8 cellular contexts compared by ENCODE assay signal in genomic region chr3:100399341-100400071, GRCh38. TPM values are rescaled to one million over a fixed set of nuclear protein-coding genes. Genes with fewer than 3 reads are reported as not detected.
DNase-seq lines count a peak whose midpoint lies in the region; ATAC-seq and TF ChIP-seq lines count a peak whose summit lies in the region.

No MANE protein-coding gene starts in this region.

- peaks cover 25 to 48% of the 10 kb centered on the region in 2 donors for H3K4me1 ChIP-seq in thoracic aorta (ENCODE audit: control insufficient read depth in 1 of 2, low read depth in 2 of 2)

- peak overlapping the region; percentile 78 for H3K4me3 Mint-ChIP-seq in activated CD4-positive, alpha-beta T cell treated with anti-CD3 and anti-CD28 coated beads for 36 hours
- peak overlapping the region; percentile 96 for H3K4me3 Mint-ChIP-seq in activated naive CD4-positive, alpha-beta T cell treated with anti-CD3 and anti-CD28 coated beads, Interleukin-2, amount 10 ng/mL, durations not matched to agents 7 days and 5 days

- DNase-seq in activated CD4-positive, alpha-beta T cell treated with anti-CD3 and anti-CD28 coated beads for 36 hours, result peak; percentile 5
- no peak for DNase-seq in activated CD4-positive, alpha-beta T cell treated with anti-CD3 and anti-CD28 coated beads, Interleukin-2, amount 50 U/mL, for 48 hours
- DNase-seq in activated naive CD4-positive, alpha-beta T cell treated with anti-CD3 and anti-CD28 coated beads, Interleukin-2, amount 10 ng/mL, durations not matched to agents 7 days and 5 days, result no peak
- DNase-seq in kidney epithelial cell (ENCODE audit: low read depth) (no peak), thoracic aorta (ENCODE audit: low spot score) (no peak), AG08395 (ENCODE audit: low spot score) (no peak), NCI-H510A (lab: John Stamatoyannopoulos, UW) (no peak)

- POLR2A ChIA-PET in activated CD4-positive, alpha-beta T cell treated with anti-CD3 and anti-CD28 coated beads for 36 hours (lab: Charles Lee), result interaction anchor here (0.9 kb wide), 1 partner anchor 139 kb away, joined by 4 read pairs; the partner anchor contains the start of gene TBC1D23

- no peaks in the 10 kb centered on the region for H3K27me3 ChIP-seq in kidney epithelial cell (ENCODE audit: control insufficient read depth, insufficient read depth, low read length)
- no peaks in the 10 kb centered on the region for H3K27me3 ChIP-seq in thoracic aorta (replicated peaks; ENCODE audit: insufficient read depth)

- peaks cover 20% of the 10 kb centered on the region for H3K36me3 Mint-ChIP-seq in activated CD4-positive, alpha-beta T cell treated with anti-CD3 and anti-CD28 coated beads for 36 hours (ENCODE audit: low read depth)
- peaks cover 7% of the 10 kb centered on the region for H3K36me3 Mint-ChIP-seq in activated naive CD4-positive, alpha-beta T cell treated with anti-CD3 and anti-CD28 coated beads, Interleukin-2, amount 10 ng/mL, durations not matched to agents 7 days and 5 days

- H3K9me3 Mint-ChIP-seq in activated CD4-positive, alpha-beta T cell treated with anti-CD3 and anti-CD28 coated beads for 36 hours (ENCODE audit: low read depth), result no peaks in the 10 kb centered on the region
- H3K9me3 Mint-ChIP-seq in activated naive CD4-positive, alpha-beta T cell treated with anti-CD3 and anti-CD28 coated beads, Interleukin-2, amount 10 ng/mL, durations not matched to agents 7 days and 5 days, result peaks cover 1% of the 10 kb centered on the region

- H3K36me3 ChIP-seq in kidney epithelial cell (ENCODE audit: control insufficient read depth, insufficient read depth, low read length) (no peaks in the 10 kb centered on the region), thoracic aorta (no peaks in the 10 kb centered on the region)

- no peaks in the 10 kb centered on the region for H3K27me3 Mint-ChIP-seq in activated CD4-positive, alpha-beta T cell treated with anti-CD3 and anti-CD28 coated beads for 36 hours
- no peaks in the 10 kb centered on the region for H3K27me3 Mint-ChIP-seq in activated naive CD4-positive, alpha-beta T cell treated with anti-CD3 and anti-CD28 coated beads, Interleukin-2, amount 10 ng/mL, durations not matched to agents 7 days and 5 days

- peak overlapping the region; percentile 96 for H3K27ac Mint-ChIP-seq in activated CD4-positive, alpha-beta T cell treated with anti-CD3 and anti-CD28 coated beads for 36 hours
- peak overlapping the region; percentile 98 for H3K27ac Mint-ChIP-seq in activated naive CD4-positive, alpha-beta T cell treated with anti-CD3 and anti-CD28 coated beads, Interleukin-2, amount 10 ng/mL, durations not matched to agents 7 days and 5 days

- no peak overlapping the region for H3K27ac ChIP-seq in thoracic aorta

- H3K4me1 Mint-ChIP-seq in activated CD4-positive, alpha-beta T cell treated with anti-CD3 and anti-CD28 coated beads for 36 hours, result peaks cover 51% of the 10 kb centered on the region
- peaks cover 64% of the 10 kb centered on the region for H3K4me1 Mint-ChIP-seq in activated naive CD4-positive, alpha-beta T cell treated with anti-CD3 and anti-CD28 coated beads, Interleukin-2, amount 10 ng/mL, durations not matched to agents 7 days and 5 days

- H3K9me3 ChIP-seq in thoracic aorta, result no peaks in the 10 kb centered on the region

- H3K4me3 ChIP-seq in kidney epithelial cell (ENCODE audit: low read depth, low read length) (peak overlapping the region; percentile 85), thoracic aorta (peak overlapping the region; percentile 98)

- intact Hi-C loops in activated CD4-positive, alpha-beta T cell treated with anti-CD3 and anti-CD28 coated beads for 36 hours (cut with DNase I, micrococcal nuclease), result loop anchor here (1.0 to 10.0 kb wide), 7 partner anchors 131 to 1497 kb away; partner anchors contain the start of genes CMSS1 (in 2 of the 2), ZBTB11 (in 2 of the 2) and DCBLD2 (in 1 of the 2)

- no peak for ATAC-seq in activated CD4-positive, alpha-beta T cell treated with anti-CD3 and anti-CD28 coated beads for 36 hours
- ATAC-seq in thoracic aorta (ENCODE audit: insufficient number of reproducible peaks, low FRiP score, low read depth) (no peak), HG02678 (IDR thresholded peaks at IDR 0.05; ENCODE audit: unreplicated experiment) (no peak)

- CTCF ChIA-PET in activated CD4-positive, alpha-beta T cell treated with anti-CD3 and anti-CD28 coated beads for 36 hours (lab: Charles Lee), result interaction anchor here (0.6 to 1.3 kb wide), 3 partner anchors 10 to 167 kb away, joined by 3 to 5 read pairs (median 5); no protein-coding TSS in a partner anchor
- CTCF ChIA-PET in activated naive CD4-positive, alpha-beta T cell treated with anti-CD3 and anti-CD28 coated beads, Interleukin-2, amount 10 ng/mL, durations not matched to agents 7 days and 5 days (lab: Charles Lee), result interaction anchor here (1.5 kb wide), 1 partner anchor 18 kb away, joined by 3 read pairs; no protein-coding TSS in a partner anchor

- TF ChIP-seq CTCF in kidney epithelial cell (IDR thresholded peaks at IDR 0.05; ENCODE audit: insufficient read depth, low read length, poor library complexity, severe bottlenecking) (no peak), thoracic aorta (IDR thresholded peaks at IDR 0.05) (no peak)

RNA-seq across cellular contexts. Expression of gene TOMM70, which starts 1.4 kb away (rescaled TPM):
- total RNA-seq in activated CD4-positive, alpha-beta T cell treated with anti-CD3 and anti-CD28 coated beads for 36 hours, result 10 to 100 TPM; 54.0 to 54.1 TPM
- total RNA-seq in kidney epithelial cell, result 32.9 and 39.1 TPM in 2 replicates
- 10 to 100 TPM; 22.5 to 30.3 TPM for total RNA-seq in thoracic aorta

RNA-seq across cellular contexts. Expression of gene LNP1, which starts 1.8 kb away (rescaled TPM):
- 1 to 10 TPM; 1.7 TPM for total RNA-seq in activated CD4-positive, alpha-beta T cell treated with anti-CD3 and anti-CD28 coated beads for 36 hours
- total RNA-seq in kidney epithelial cell, result 1.6 and 2.3 TPM in 2 replicates
- total RNA-seq in thoracic aorta, result 10 to 100 TPM in 1 of 2 donors, 1 to 10 TPM in 1; 3.0 to 11.4 TPM
